13 cellular contexts compared by ENCODE assay signal in the genomic region with DNA sequence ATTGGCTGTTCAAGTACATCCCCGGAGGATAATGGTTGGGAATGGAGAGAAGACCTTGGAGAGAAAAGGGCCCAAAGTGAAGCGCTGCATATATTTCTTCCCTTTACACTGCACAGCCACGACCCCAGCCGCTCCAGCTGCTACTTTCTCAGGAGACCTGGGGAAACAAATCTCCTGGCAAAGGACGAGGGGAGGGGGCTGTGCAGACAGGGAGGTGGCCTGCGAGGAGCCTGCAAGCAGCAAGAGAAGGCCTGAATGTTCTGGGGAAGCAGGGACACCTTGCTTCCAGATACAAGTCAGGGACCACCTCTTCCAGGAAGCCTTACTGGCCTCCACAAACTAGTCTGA. TPM values are rescaled to one million over a fixed set of nuclear protein-coding genes. Genes with fewer than 3 reads are reported as not detected.
A peak's percentile ranks its signal among the peaks of the same experiment; 100 is the strongest.
DNase-seq lines count a peak whose midpoint lies in the region; ATAC-seq, FAIRE-seq and TF ChIP-seq lines count a peak whose summit lies in the region.
"Had no signal": no experiment of that assay in that cellular context is flagged by ENCODE, and none has a peak within 500 bp of the region (broad histone marks: within the 10 kb centered on the region; RNA-seq: fewer than 3 reads in every experiment).

No MANE protein-coding gene starts in this region.

- H3K23me2 ChIP-seq in H1 (ENCODE audit: low read depth, low read length): peaks cover 10% of the 10 kb centered on the region; the same call in 1 of the 2 replicates

- CTCF ChIA-PET in H1 (lab: Charles Lee; ENCODE audit: partially characterized antibody): interaction anchor here (2.2 to 5.2 kb wide), 2 partner anchors 17 to 243 kb away, joined by 9 to 40 read pairs; no protein-coding TSS in a partner anchor

- FAIRE-seq in H1 (lab: Jason Lieb, UNC): no peak
- FAIRE-seq: pancreas had no signal

- H3K14ac ChIP-seq in H1 (ENCODE audit: insufficient read length): no peak overlapping the region

- H3K9me3 ChIP-seq in H1 (ENCODE audit: insufficient read depth in 2 of 2, low read depth in 1 of 2, low read length in 1 of 2): no peaks in the 10 kb centered on the region
- H3K9me3 ChIP-seq: pancreas had no signal

- H3K4me3 Mint-ChIP-seq in activated naive CD4-positive, alpha-beta T cell treated with anti-CD3 and anti-CD28 coated beads, Interleukin-2, amount 50 U/mL, for 24 hours: peak overlapping the region; percentile 57
- peak overlapping the region in 7 of 10 donors; percentile 20 to 82 (median 40) for H3K4me3 Mint-ChIP-seq in naive thymus-derived CD8-positive, alpha-beta T cell
- peak overlapping the region; percentile 85 for H3K4me3 Mint-ChIP-seq in type B pancreatic cell

- no peaks in the 10 kb centered on the region for H3K79me2 ChIP-seq in H1 (ENCODE audit: control insufficient read depth in 1 of 2, insufficient read depth in 2 of 2, low read length in 2 of 2)

- peak overlapping the region; percentile 40 to 63 (median 47); a peak in 7 of 8 replicates for H3K4me3 ChIP-seq in H1 (ENCODE audit: extremely low read depth in 1 of 4, insufficient read depth in 2 of 4, low read depth in 3 of 4, low read length in 4 of 4)

- H3K36me3 Mint-ChIP-seq in activated naive CD4-positive, alpha-beta T cell treated with anti-CD3 and anti-CD28 coated beads, Interleukin-2, amount 50 U/mL, for 24 hours: no peaks in the 10 kb centered on the region
- no peaks in the 10 kb centered on the region for H3K36me3 Mint-ChIP-seq in naive thymus-derived CD8-positive, alpha-beta T cell
- H3K36me3 Mint-ChIP-seq in type B pancreatic cell: peaks cover 8% of the 10 kb centered on the region

- H3K27ac Mint-ChIP-seq in activated naive CD4-positive, alpha-beta T cell treated with anti-CD3 and anti-CD28 coated beads, Interleukin-2, amount 50 U/mL, for 24 hours: no peak overlapping the region
- H3K27ac Mint-ChIP-seq in naive thymus-derived CD8-positive, alpha-beta T cell: no peak overlapping the region
- H3K27ac Mint-ChIP-seq in type B pancreatic cell: peak overlapping the region; percentile 43

- no peak overlapping the region for H3K56ac ChIP-seq in H1 (replicated peaks; ENCODE audit: insufficient read length, low read depth, low read length)

- no peak for TF ChIP-seq POLR2A in H1 (IDR thresholded peaks at IDR 0.05; ENCODE audit: control extremely low read depth in 1 of 2, low read depth in 2 of 2, low read length in 2 of 2)

- TF ChIP-seq RAD21 in H1 (IDR thresholded peaks at IDR 0.05 in 1 of 2, conservative IDR thresholded peaks at IDR 0.05 in 1 of 2; ENCODE audit: low read depth in 2 of 2, low read length in 2 of 2): no peak

- ATAC-seq in naive thymus-derived CD8-positive, alpha-beta T cell: no peak
- ATAC-seq: HCT116 had no signal

- H3K9me3 Mint-ChIP-seq in activated naive CD4-positive, alpha-beta T cell treated with anti-CD3 and anti-CD28 coated beads, Interleukin-2, amount 50 U/mL, for 24 hours: no peaks in the 10 kb centered on the region
- no peaks in the 10 kb centered on the region for H3K9me3 Mint-ChIP-seq in naive thymus-derived CD8-positive, alpha-beta T cell
- H3K9me3 Mint-ChIP-seq in type B pancreatic cell: no peaks in the 10 kb centered on the region

- peak overlapping the region; percentile 80; the same call in 1 of the 2 replicates for H3K18ac ChIP-seq in H1 (ENCODE audit: extremely low read depth, low read length)

- peaks cover 0 to 10% (median 9%) of the 10 kb centered on the region in 4 experiments; a peak in 3 of 7 replicates for H3K27me3 ChIP-seq in H1 (replicated peaks in 1 of 4; ENCODE audit: control insufficient read depth in 3 of 4, extremely low read depth in 1 of 4, insufficient read depth in 3 of 4, low read length in 3 of 4)
- H3K27me3 ChIP-seq: pancreas had no signal

- H2AK5ac ChIP-seq in H1 (ENCODE audit: low read depth, low read length): no peak overlapping the region

- no peak overlapping the region for H2BK120ac ChIP-seq in H1 (replicated peaks; ENCODE audit: low read depth, low read length)

- H4K20me1 ChIP-seq in H1 (replicated peaks in 1 of 2; ENCODE audit: control insufficient read depth in 1 of 2, insufficient read depth in 2 of 2, low read length in 2 of 2): no peaks in the 10 kb centered on the region

- no peak overlapping the region for H4K91ac ChIP-seq in H1 (replicated peaks; ENCODE audit: insufficient read length, low read length)

- POLR2A ChIA-PET in H1 (lab: Charles Lee; ENCODE audit: partially characterized antibody): interaction anchor here (1.0 kb wide), 1 partner anchor 22 kb away, joined by 5 read pairs; no protein-coding TSS in a partner anchor
- POLR2A ChIA-PET in naive thymus-derived CD8-positive, alpha-beta T cell (lab: Charles Lee): no interaction called here

- peaks cover 0 to 19% (median 6%) of the 10 kb centered on the region in 4 experiments; a peak in 6 of 7 replicates for H3K4me1 ChIP-seq in H1 (replicated peaks in 1 of 4; ENCODE audit: control insufficient read depth in 3 of 4, insufficient read depth in 4 of 4, low read length in 3 of 4)
- H3K4me1 ChIP-seq: pancreas had no signal

- no peak overlapping the region for H3K23ac ChIP-seq in H1 (ENCODE audit: insufficient read length)

- H3K27me3 Mint-ChIP-seq in activated naive CD4-positive, alpha-beta T cell treated with anti-CD3 and anti-CD28 coated beads, Interleukin-2, amount 50 U/mL, for 24 hours: peaks cover 14% of the 10 kb centered on the region
- H3K27me3 Mint-ChIP-seq in naive thymus-derived CD8-positive, alpha-beta T cell: peaks cover 6 to 35% (median 18%) of the 10 kb centered on the region in 5 donors
- no peaks in the 10 kb centered on the region for H3K27me3 Mint-ChIP-seq in type B pancreatic cell

- peak overlapping the region; percentile 74 to 85 for H3K4me2 ChIP-seq in H1 (ENCODE audit: insufficient read depth in 1 of 2, low read depth in 2 of 2, low read length in 2 of 2)

- H4K8ac ChIP-seq in H1 (ENCODE audit: extremely low read depth, insufficient read depth, low read length): peak overlapping the region; percentile 81; the same call in 1 of the 2 replicates

- H2BK20ac ChIP-seq in H1 (ENCODE audit: low read length): no peak overlapping the region

- H3K4ac ChIP-seq in H1 (replicated peaks; ENCODE audit: insufficient read length, low read depth, low read length): no peak overlapping the region

- TF ChIP-seq CTCF in H1 (IDR thresholded peaks at IDR 0.05; ENCODE audit: control extremely low read depth in 1 of 3, insufficient read depth in 1 of 3, low read depth in 1 of 3, low read length in 3 of 3) (no peak), type B pancreatic cell (conservative IDR thresholded peaks at IDR 0.05) (no peak)

- peak overlapping the region; percentile 88 for H2AFZ ChIP-seq in H1 (ENCODE audit: low read length)

- H3K4me1 Mint-ChIP-seq in activated naive CD4-positive, alpha-beta T cell treated with anti-CD3 and anti-CD28 coated beads, Interleukin-2, amount 50 U/mL, for 24 hours: peaks cover 10% of the 10 kb centered on the region
- H3K4me1 Mint-ChIP-seq in naive thymus-derived CD8-positive, alpha-beta T cell: peaks cover 12 to 14% (median 13%) of the 10 kb centered on the region in 4 donors
- H3K4me1 Mint-ChIP-seq in type B pancreatic cell (ENCODE audit: unreplicated experiment): peaks cover 21% of the 10 kb centered on the region

- WGBS in H1 (ENCODE audit: extremely low coverage in 1 of 2, insufficient coverage in 1 of 2, insufficient read length in 1 of 2, insufficient replicate concordance in 2 of 2, low coverage in 1 of 2, low lambda C conversion rate in 2 of 2, missing lambda C conversion rate in 1 of 2), 2 experiments: 79% methylated on average over 6 of the region's 6 CpGs; no CpG with 5 or more reads in 1 of the 2 experiments

- peak overlapping the region; percentile 68; the same call in 1 of the 2 replicates for H2BK12ac ChIP-seq in H1 (ENCODE audit: low read depth, low read length)

- no peak overlapping the region for H2BK15ac ChIP-seq in H1 (ENCODE audit: low read length)

- no peak overlapping the region for H3K27ac ChIP-seq in H1 (ENCODE audit: low read depth, low read length)

- H2BK5ac ChIP-seq in H1 (ENCODE audit: low read depth, low read length): no peak overlapping the region; the same call in 1 of the 2 replicates

- H4K5ac ChIP-seq in H1 (ENCODE audit: insufficient read length, low read depth, low read length): peak overlapping the region; percentile 55

- no peaks in the 10 kb centered on the region; the same call in 1 of the 2 replicates for H3K79me1 ChIP-seq in H1 (ENCODE audit: low read depth, low read length)

- H3K9ac ChIP-seq in H1 (replicated peaks in 1 of 4; ENCODE audit: extremely low read depth in 1 of 4, low read depth in 3 of 4, low read length in 3 of 4): no peak overlapping the region

- DNase-seq in activated naive CD4-positive, alpha-beta T cell treated with anti-CD3 and anti-CD28 coated beads, Interleukin-2, amount 50 U/mL, for 16 hours: no peak
- DNase-seq in H1 (ENCODE audit: low read depth in 1 of 2, low spot score in 2 of 2) (no peak), type B pancreatic cell (ENCODE audit: extremely low spot score, unreplicated experiment) (no peak), Ammon's horn (ENCODE audit: low spot score) (no peak), GDM1 (lab: John Stamatoyannopoulos, UW) (no peak), activated gamma-delta T cell treated with Interleukin-2 at 50 U/mL for 16 hours (no peak)
- no peak for DNase-seq in naive thymus-derived CD8-positive, alpha-beta T cell
- DNase-seq: activated T-cell treated with anti-CD3 and anti-CD28 coated beads for 4 hours, cortex of kidney, NCI-H1105 treated with DMSO at 0.1 percent for 48 hours had no signal

- TF ChIP-seq EP300 in H1 (IDR thresholded peaks at IDR 0.05; ENCODE audit: borderline replicate concordance in 1 of 2, low read depth in 2 of 2, low read length in 2 of 2): no peak

- H3K36me3 ChIP-seq in H1 (ENCODE audit: control insufficient read depth in 2 of 4, insufficient read depth in 4 of 4, low read length in 3 of 4): no peaks in the 10 kb centered on the region
- H3K36me3 ChIP-seq: pancreas had no signal

RNA-seq across cellular contexts. Expression of a gene that starts 0.7 kb away (rescaled TPM):
- 8.3 and 10.7 TPM in 2 replicates for total RNA-seq in H1 (2021; fragmentation: NEBNext Ultra II Directional; extraction: Animal tissue kit (Norgen Biotek cat#: 25700))
- polyA plus RNA-seq in H1 (2011; rRNA removed): 29.1 and 37.7 TPM in 2 replicates
- 21.9 TPM for polyA plus RNA-seq in H1 (2011; cell fraction: cytosol; rRNA removed)
- polyA plus RNA-seq in H1 (2011; cell fraction: nucleus; rRNA removed): 23.0 TPM
- polyA plus RNA-seq in H1 (2012, experiment 1 of 2): 7.5 to 15.1 TPM (median 12.4 TPM) in 4 replicates
- 4.6 TPM for polyA plus RNA-seq in H1 (2012, experiment 2 of 2)
- 7.5 TPM for polyA plus RNA-seq in H1 (2013, experiment 1 of 2)
- 7.0 TPM for polyA plus RNA-seq in H1 (2013, experiment 2 of 2)
- polyA minus RNA-seq in H1 (2011; rRNA and poly(A)+ RNA removed): 6.6 and 9.8 TPM in 2 replicates
- 13.9 TPM for polyA minus RNA-seq in H1 (2011; cell fraction: cytosol; rRNA and poly(A)+ RNA removed)
- 12.8 TPM for polyA minus RNA-seq in H1 (2011; cell fraction: nucleus; rRNA and poly(A)+ RNA removed)
- not detected for total RNA-seq in naive thymus-derived CD8-positive, alpha-beta T cell
- not detected for polyA plus RNA-seq in naive thymus-derived CD8-positive, alpha-beta T cell
- total RNA-seq in type B pancreatic cell (ENCODE audit: low replicate concordance): 40.0 and 43.8 TPM in 2 replicates

RNA-seq across cellular contexts. Expression of a gene that starts 29.1 kb away (rescaled TPM):
- 7.4 and 8.2 TPM in 2 replicates for total RNA-seq in H1 (2021; fragmentation: NEBNext Ultra II Directional; extraction: Animal tissue kit (Norgen Biotek cat#: 25700))
- polyA plus RNA-seq in H1 (2011; rRNA removed): 8.9 and 9.3 TPM in 2 replicates
- 11.6 TPM for polyA plus RNA-seq in H1 (2011; cell fraction: cytosol; rRNA removed)
- polyA plus RNA-seq in H1 (2011; cell fraction: nucleus; rRNA removed): 13.6 TPM
- 8.6 to 11.1 TPM (median 10.7 TPM) in 4 replicates for polyA plus RNA-seq in H1 (2012, experiment 1 of 2)
- 4.2 TPM for polyA plus RNA-seq in H1 (2012, experiment 2 of 2)
- polyA plus RNA-seq in H1 (2013, experiment 1 of 2): 9.8 TPM
- 9.3 TPM for polyA plus RNA-seq in H1 (2013, experiment 2 of 2)
- 14.1 and 18.4 TPM in 2 replicates for polyA minus RNA-seq in H1 (2011; rRNA and poly(A)+ RNA removed)
- 5.3 TPM for polyA minus RNA-seq in H1 (2011; cell fraction: cytosol; rRNA and poly(A)+ RNA removed)
- 6.9 TPM for polyA minus RNA-seq in H1 (2011; cell fraction: nucleus; rRNA and poly(A)+ RNA removed)
- total RNA-seq in naive thymus-derived CD8-positive, alpha-beta T cell: not detected
- 1 to 10 TPM in 1 of 3 donors, not detected in 2; 1.2 TPM for polyA plus RNA-seq in naive thymus-derived CD8-positive, alpha-beta T cell
- 38.5 and 56.3 TPM in 2 replicates for total RNA-seq in type B pancreatic cell (ENCODE audit: low replicate concordance)

RNA-seq across cellular contexts. Expression of a gene that starts 37.4 kb away (rescaled TPM):
- 0.54 and 0.60 TPM in 2 replicates for total RNA-seq in H1 (2021; fragmentation: NEBNext Ultra II Directional; extraction: Animal tissue kit (Norgen Biotek cat#: 25700))
- 0.31 and 0.45 TPM in 2 replicates for polyA plus RNA-seq in H1 (2011; rRNA removed)
- polyA plus RNA-seq in H1 (2011; cell fraction: cytosol; rRNA removed): 0.30 TPM
- 0.44 TPM for polyA plus RNA-seq in H1 (2011; cell fraction: nucleus; rRNA removed)
- 0.17 to 0.24 TPM (median 0.19 TPM) in 3 of 4 replicates, not detected in the other for polyA plus RNA-seq in H1 (2012, experiment 1 of 2)
- not detected for polyA plus RNA-seq in H1 (2012, experiment 2 of 2)
- 0.08 TPM for polyA plus RNA-seq in H1 (2013, experiment 1 of 2)
- 0.13 TPM for polyA plus RNA-seq in H1 (2013, experiment 2 of 2)
- polyA minus RNA-seq in H1 (2011; rRNA and poly(A)+ RNA removed): 0.37 and 0.38 TPM in 2 replicates
- polyA minus RNA-seq in H1 (2011; cell fraction: cytosol; rRNA and poly(A)+ RNA removed): 0.81 TPM
- polyA minus RNA-seq in H1 (2011; cell fraction: nucleus; rRNA and poly(A)+ RNA removed): 1.00 TPM
- total RNA-seq in naive thymus-derived CD8-positive, alpha-beta T cell: not detected
- polyA plus RNA-seq in naive thymus-derived CD8-positive, alpha-beta T cell: not detected
- 1.3 and 2.0 TPM in 2 replicates for total RNA-seq in type B pancreatic cell (ENCODE audit: low replicate concordance)
